18 cellular contexts compared by ENCODE assay signal in genomic region chr10:126222736-126223511, GRCh38.
A peak's percentile ranks its signal among the peaks of the same experiment; 100 is the strongest.
DNase-seq lines count a peak whose midpoint lies in the region; ATAC-seq and TF ChIP-seq lines count a peak whose summit lies in the region.
"Had no signal": no experiment of that assay in that cellular context is flagged by ENCODE, and none has a peak within 500 bp of the region (broad histone marks: within the 10 kb centered on the region; RNA-seq: fewer than 3 reads in every experiment).

No MANE protein-coding gene starts in this region.

- CTCF ChIA-PET in MCF 10A (lab: Yijun Ruan, JAX): no interaction called here

- TF ChIP-seq POLR2A in breast epithelium (IDR thresholded peaks at IDR 0.05): no peak

- H3K27ac ChIP-seq in breast epithelium (peak overlapping the region; percentile 55 to 85), subcutaneous abdominal adipose tissue (ENCODE audit: low read depth, low read length) (peak overlapping the region; percentile 82)
- H3K27ac ChIP-seq: 22Rv1, Peyer's patch, thoracic aorta had no signal

- H3K4me1 ChIP-seq in breast epithelium: peaks cover 0 to 6% of the 10 kb centered on the region in 2 donors
- H3K4me1 ChIP-seq in subcutaneous abdominal adipose tissue (ENCODE audit: control insufficient read depth in 5 of 5, insufficient read depth in 5 of 5, low read length in 5 of 5): peaks cover 22 to 45% (median 40%) of the 10 kb centered on the region in 5 donors
- H3K4me1 ChIP-seq: Peyer's patch had no signal

- ATAC-seq in GM19463 (IDR thresholded peaks at IDR 0.05; ENCODE audit: unreplicated experiment): no peak
- ATAC-seq: activated CD4-positive, alpha-beta T cell treated with anti-CD3 and anti-CD28 coated beads for 36 hours had no signal

- intact Hi-C loops in breast epithelium (cut with DNase I; ENCODE audit: low total_unique reads): loop anchor here (2.0 to 5.0 kb wide), 2 partner anchors 52 to 166 kb away; no protein-coding TSS in a partner anchor
- intact Hi-C loops in MCF 10A (cut with micrococcal nuclease): no loop called here

- H3K27me3 Mint-ChIP-seq in MCF 10A (ENCODE audit: insufficient read depth, unreplicated experiment): no peaks in the 10 kb centered on the region
- no peaks in the 10 kb centered on the region for H3K27me3 Mint-ChIP-seq in chondrocyte (ENCODE audit: low read depth)
- H3K27me3 Mint-ChIP-seq: activated CD4-positive, alpha-beta T cell treated with anti-CD3 and anti-CD28 coated beads for 36 hours; naive B cell had no signal

- DNase-seq in breast epithelium (ENCODE audit: low spot score in 2 of 2): no peak
- no peak for DNase-seq in MCF 10A (ENCODE audit: unreplicated experiment)
- DNase-seq in chondrocyte (ENCODE audit: low spot score): no peak
- peak; percentile 9 for DNase-seq in medulla oblongata (ENCODE audit: extremely low spot score)
- no peak for DNase-seq in activated CD4-positive, alpha-beta T cell treated with anti-CD3 and anti-CD28 coated beads, Interleukin-2, amount 50 U/mL, for 1 hour
- no peak for DNase-seq in COLO668 (lab: John Stamatoyannopoulos, UW; ENCODE audit: unreplicated experiment)
- DNase-seq: activated CD4-positive, alpha-beta T cell treated with anti-CD3 and anti-CD28 coated beads for 36 hours; activated gamma-delta T cell; C1 segment of cervical spinal cord; dermis blood vessel endothelial cell; DMS 273 treated with DMSO at 0.1 percent for 48 hours; naive B cell; NCI-H187; Peyer's patch had no signal

- H3K9ac ChIP-seq in subcutaneous abdominal adipose tissue (ENCODE audit: low read length in 5 of 5): peak overlapping the region in 4 of 5 donors; percentile 11 to 95 (median 38)

- no peaks in the 10 kb centered on the region for H3K9me3 ChIP-seq in breast epithelium
- no peaks in the 10 kb centered on the region for H3K9me3 ChIP-seq in subcutaneous abdominal adipose tissue (ENCODE audit: control insufficient read depth in 5 of 5, low read length in 5 of 5)
- H3K9me3 ChIP-seq: Peyer's patch, thoracic aorta had no signal

- H3K4me1 Mint-ChIP-seq in MCF 10A (ENCODE audit: insufficient read depth, unreplicated experiment) (no peaks in the 10 kb centered on the region), chondrocyte (ENCODE audit: low read depth) (peaks cover 24% of the 10 kb centered on the region)
- H3K4me1 Mint-ChIP-seq: activated CD4-positive, alpha-beta T cell treated with anti-CD3 and anti-CD28 coated beads for 36 hours; naive B cell had no signal

- POLR2A ChIA-PET in MCF 10A (lab: Yijun Ruan, JAX): interaction anchor here (1.4 kb wide), 1 partner anchor 9 kb away, joined by 3 read pairs; no protein-coding TSS in a partner anchor

- TF ChIP-seq CTCF in breast epithelium (IDR thresholded peaks at IDR 0.05) (no peak), MCF 10A (IDR thresholded peaks at IDR 0.05; ENCODE audit: unreplicated experiment) (no peak), chondrocyte (IDR thresholded peaks at IDR 0.05) (no peak)

- H3K9me3 Mint-ChIP-seq in MCF 10A (ENCODE audit: unreplicated experiment) (no peaks in the 10 kb centered on the region), chondrocyte (ENCODE audit: low read depth) (no peaks in the 10 kb centered on the region)
- H3K9me3 Mint-ChIP-seq: naive B cell had no signal

- no peaks in the 10 kb centered on the region for H3K36me3 Mint-ChIP-seq in MCF 10A (ENCODE audit: insufficient read depth, unreplicated experiment)
- H3K36me3 Mint-ChIP-seq in chondrocyte (ENCODE audit: low read depth): peaks cover 8% of the 10 kb centered on the region
- H3K36me3 Mint-ChIP-seq: naive B cell had no signal

- H3K27me3 ChIP-seq in breast epithelium (no peaks in the 10 kb centered on the region), subcutaneous abdominal adipose tissue (ENCODE audit: control insufficient read depth in 5 of 5, insufficient read depth in 4 of 5, low read length in 5 of 5) (peaks cover 0 to 6% (median 0%) of the 10 kb centered on the region in 5 donors)
- H3K27me3 ChIP-seq: Peyer's patch had no signal

- no peak overlapping the region for H3K4me3 Mint-ChIP-seq in MCF 10A (ENCODE audit: unreplicated experiment)
- no peak overlapping the region for H3K4me3 Mint-ChIP-seq in chondrocyte (ENCODE audit: unreplicated experiment)
- H3K4me3 Mint-ChIP-seq: activated CD4-positive, alpha-beta T cell treated with anti-CD3 and anti-CD28 coated beads for 36 hours; naive B cell had no signal

- H3K36me3 ChIP-seq in breast epithelium (no peaks in the 10 kb centered on the region), subcutaneous abdominal adipose tissue (ENCODE audit: control insufficient read depth in 5 of 5, insufficient read depth in 5 of 5, low read length in 5 of 5) (no peaks in the 10 kb centered on the region)
- H3K36me3 ChIP-seq: Peyer's patch, thoracic aorta had no signal

- H3K27ac Mint-ChIP-seq in MCF 10A (ENCODE audit: low read depth, unreplicated experiment) (no peak overlapping the region), chondrocyte (ENCODE audit: unreplicated experiment) (peak overlapping the region; percentile 14)
- H3K27ac Mint-ChIP-seq: activated CD4-positive, alpha-beta T cell treated with anti-CD3 and anti-CD28 coated beads for 36 hours had no signal

- H3K4me3 ChIP-seq in breast epithelium (no peak overlapping the region), subcutaneous abdominal adipose tissue (ENCODE audit: low read depth in 1 of 5, low read length in 5 of 5) (no peak overlapping the region)
- H3K4me3 ChIP-seq: Peyer's patch, thoracic aorta had no signal

- BruUV-seq in MCF 10A (replicated peaks; lab: Mats Ljungman, UMichigan): no TSS peak
